ENCODE assay signal across 14 cellular contexts in the genomic region with DNA sequence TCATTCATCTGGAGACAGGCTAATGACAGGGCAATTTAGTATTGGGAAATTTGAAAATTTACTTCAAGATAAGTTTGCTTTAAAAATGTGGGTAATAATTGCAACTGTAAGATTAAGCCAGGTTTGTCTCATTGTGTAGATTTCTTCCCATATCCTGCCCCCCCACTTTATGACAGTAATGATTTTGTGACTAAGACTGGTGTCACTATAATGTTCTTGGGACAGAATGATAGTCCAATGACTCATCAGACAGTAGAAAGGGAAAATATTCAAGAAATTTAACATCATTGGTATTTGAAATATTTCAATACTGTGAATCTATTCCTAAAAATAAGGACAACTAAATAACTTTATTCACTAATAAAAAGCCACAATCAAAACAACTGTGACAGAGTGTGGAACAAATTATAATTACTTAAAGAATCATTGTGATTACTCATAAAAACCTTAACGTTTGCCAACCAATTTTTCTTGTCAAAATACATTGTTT. TPM values are rescaled to one million over a fixed set of nuclear protein-coding genes. Genes with fewer than 3 reads are reported as not detected.
DNase-seq lines count a peak whose midpoint lies in the region; ATAC-seq, FAIRE-seq and TF ChIP-seq lines count a peak whose summit lies in the region.
"Had no signal": no experiment of that assay in that cellular context is flagged by ENCODE, and none has a peak within 500 bp of the region (broad histone marks: within the 10 kb centered on the region; RNA-seq: fewer than 3 reads in every experiment).

No MANE protein-coding gene starts in this region.

- peak overlapping the region; percentile 16; the same call in 1 of the 2 replicates for H3K4me2 ChIP-seq in IMR-90 (ENCODE audit: low read depth, low read length)

- DNase-seq in D721Med (ENCODE audit: insufficient read length, low spot score) (no peak), IMR-90 (peak; percentile 75), bronchial epithelial cell (ENCODE audit: low read depth) (peak; percentile 79), myocyte (ENCODE audit: low read depth) (peak; percentile 13), inferior parietal cortex (ENCODE audit: extremely low spot score) (no peak), frontal cortex (ENCODE audit: low spot score in 2 of 2) (no peak), NCI-H146 treated with DMSO at 0.1 percent for 48 hours (lab: John Stamatoyannopoulos, UW; ENCODE audit: unreplicated experiment) (no peak), psoas muscle (no peak)
- DNase-seq: DND-41; left cardiac atrium; NCI-H1417 treated with DMSO at 0.1 percent for 48 hours; stimulated activated naive CD4-positive, alpha-beta T cell treated with Interleukin-2 at 50 U/mL for 16 hours; T-helper 9 cell had no signal

- H3K23ac ChIP-seq in IMR-90 (ENCODE audit: low read depth, low read length) = no peak overlapping the region

- H3K9ac ChIP-seq in IMR-90 (ENCODE audit: low read depth, low read length) = no peak overlapping the region

- H4K8ac ChIP-seq in IMR-90 (ENCODE audit: low read depth in 2 of 2, low read length in 2 of 2) = peak overlapping the region in 1 of 2 experiments; percentile 61; a peak in 2 of 4 replicates

- TF ChIP-seq CTCF in D721Med (IDR thresholded peaks at IDR 0.05; ENCODE audit: insufficient read depth, missing control alignments) (no peak), IMR-90 (conservative IDR thresholded peaks at IDR 0.05; ENCODE audit: low read depth, low read length) (no peak), bronchial epithelial cell (IDR thresholded peaks at IDR 0.05; ENCODE audit: insufficient read depth, low read length, severe bottlenecking) (no peak), psoas muscle (IDR thresholded peaks at IDR 0.05) (no peak)

- H2BK15ac ChIP-seq in IMR-90 (ENCODE audit: low read depth, low read length) = no peak overlapping the region

- no peak overlapping the region for H2AK9ac ChIP-seq in IMR-90 (replicated peaks; ENCODE audit: low read depth, low read length, poor library complexity)

- H3K36me3 ChIP-seq in IMR-90 (ENCODE audit: control insufficient read depth, insufficient read depth, low read length) (no peaks in the 10 kb centered on the region), bronchial epithelial cell (ENCODE audit: control insufficient read depth, insufficient read depth, low read length) (no peaks in the 10 kb centered on the region), psoas muscle (ENCODE audit: insufficient read depth in 1 of 2, low read depth in 1 of 2) (no peaks in the 10 kb centered on the region)

- peak overlapping the region; percentile 78 for H2BK120ac ChIP-seq in IMR-90 (ENCODE audit: low read depth, low read length)

- H3K4me1 ChIP-seq in IMR-90 (ENCODE audit: control insufficient read depth, insufficient read depth, low read length) (peaks cover 6% of the 10 kb centered on the region), psoas muscle (no peaks in the 10 kb centered on the region)

- no peak overlapping the region for H2AFZ ChIP-seq in IMR-90 (replicated peaks; ENCODE audit: low read length, poor library complexity)

- peak overlapping the region; percentile 18; the same call in 1 of the 2 replicates for H3K18ac ChIP-seq in IMR-90 (ENCODE audit: low read depth, low read length)

- no peaks in the 10 kb centered on the region for H3K27me3 ChIP-seq in IMR-90 (ENCODE audit: control insufficient read depth, insufficient read depth, low read length)
- H3K27me3 ChIP-seq in bronchial epithelial cell (ENCODE audit: control insufficient read depth, insufficient read depth, low read length) = no peaks in the 10 kb centered on the region
- H3K27me3 ChIP-seq in psoas muscle (ENCODE audit: insufficient read depth in 3 of 3, low read length in 2 of 3) = no peaks in the 10 kb centered on the region

- no peaks in the 10 kb centered on the region for H4K20me1 ChIP-seq in IMR-90 (ENCODE audit: insufficient read depth, low read length)

- H3K14ac ChIP-seq in IMR-90 (replicated peaks; ENCODE audit: low read depth, low read length) = no peak overlapping the region; the same call in 1 of the 2 replicates

- POLR2A ChIA-PET in IMR-90 (lab: Charles Lee; ENCODE audit: unreplicated experiment) = no interaction called here

- H4K5ac ChIP-seq in IMR-90 (ENCODE audit: low read depth, low read length) = no peak overlapping the region

- H3K56ac ChIP-seq in IMR-90 (ENCODE audit: extremely low read depth, insufficient read depth, low read length) = peak overlapping the region; percentile 52; the same call in 1 of the 2 replicates

- H3K4ac ChIP-seq in IMR-90 (ENCODE audit: low read depth, low read length) = no peak overlapping the region; the same call in 1 of the 2 replicates

- TF ChIP-seq POLR2A in IMR-90 (IDR thresholded peaks at IDR 0.05; ENCODE audit: low read depth, low read length) = no peak

- dilution Hi-C loops in IMR-90 (cut with HindIII; ENCODE audit: low sequenced_read_pairs, unreplicated experiment) = no loop called here

- no TSS peak for BruUV-seq in IMR-90 (replicated peaks; lab: Mats Ljungman, UMichigan)

- H2BK20ac ChIP-seq in IMR-90 (ENCODE audit: low read depth, low read length) = peak overlapping the region; percentile 81

- peak overlapping the region; percentile 90 for H2BK5ac ChIP-seq in IMR-90 (ENCODE audit: low read depth, low read length, poor library complexity, severe bottlenecking)

- FAIRE-seq in D721Med (lab: Jason Lieb, UNC) = peak; percentile 16
- no peak for FAIRE-seq in bronchial epithelial cell (lab: Jason Lieb, UNC)
- FAIRE-seq in frontal cortex (lab: Jason Lieb, UNC) = no peak

- peak overlapping the region; percentile 61; the same call in 1 of the 2 replicates for H4K91ac ChIP-seq in IMR-90 (ENCODE audit: insufficient read depth, low read depth, low read length)

- H3K9me3 ChIP-seq in IMR-90 (ENCODE audit: control insufficient read depth, insufficient read depth, low read length) (no peaks in the 10 kb centered on the region), psoas muscle (no peaks in the 10 kb centered on the region)

- no peak overlapping the region for H3K27ac ChIP-seq in IMR-90 (ENCODE audit: insufficient read depth, low read length)
- no peak overlapping the region for H3K27ac ChIP-seq in psoas muscle

- intact Hi-C loops in IMR-90 (cut with micrococcal nuclease) = loop anchor here (5.0 to 10.0 kb wide), 2 partner anchors 126 to 1458 kb away; partner anchors contain the start of gene RGS7
- intact Hi-C loops in psoas muscle (cut with DNase I) = no loop called here

- H2AK5ac ChIP-seq in IMR-90 (ENCODE audit: low read depth, low read length) = no peak overlapping the region

- no peaks in the 10 kb centered on the region for H3K79me1 ChIP-seq in IMR-90 (ENCODE audit: low read depth in 1 of 2, low read length in 2 of 2)

- ATAC-seq in IMR-90 (ENCODE audit: low read depth) (peak; percentile 53), psoas muscle (no peak)

- CTCF ChIA-PET in IMR-90 (lab: Yijun Ruan, JAX) = no interaction called here

- no peak for TF ChIP-seq RAD21 in IMR-90 (IDR thresholded peaks at IDR 0.05; ENCODE audit: low read length)

- H3K9me1 ChIP-seq in IMR-90 (ENCODE audit: insufficient read depth, low read length) = no peaks in the 10 kb centered on the region; the same call in 1 of the 2 replicates

- in situ Hi-C loops in IMR-90 (cut with MboI; ENCODE audit: low sequenced_read_pairs) = loop anchor here (25.0 kb wide), 1 partner anchor 1471 kb away; no protein-coding TSS in a partner anchor

- H3K4me3 ChIP-seq in IMR-90 (ENCODE audit: insufficient read depth, low read depth, low read length) (no peak overlapping the region), bronchial epithelial cell (ENCODE audit: low read depth, low read length) (no peak overlapping the region), psoas muscle (no peak overlapping the region)

- WGBS in IMR-90 (ENCODE audit: extremely low coverage in 2 of 2, insufficient read length in 1 of 2), 2 experiments = no CpG with 5 or more reads among the region's 1 CpG
- 22 to 27% (median 23%) methylated on average over 1 of the region's 1 CpG for whole genome bisulfite sequencing in psoas muscle, 3 donors

TF ChIP-seq in IMR-90, 13 proteins besides CTCF, POLR2A, EP300 and RAD21:
- TF ChIP-seq MXI1 (IDR thresholded peaks at IDR 0.05; ENCODE audit: borderline replicate concordance, low read depth, low read length) (no peak), FOS (IDR thresholded peaks at IDR 0.05; ENCODE audit: low read depth, low read length) (peak; percentile 69)

RNA-seq across cellular contexts. Expression of gene FH, which starts 36.7 kb away (rescaled TPM):
- total RNA-seq in IMR-90 (2012; rRNA removed) (78.7 and 101 TPM in 2 replicates), bronchial epithelial cell (33.7 and 41.1 TPM in 2 replicates), myocyte (67.0 and 94.9 TPM in 2 replicates), frontal cortex (53.0 TPM), psoas muscle (100 to 1,000 TPM; 111 to 164 (median 140) TPM)
- polyA plus RNA-seq in IMR-90 (2012; rRNA removed) (69.3 and 75.5 TPM in 2 replicates), psoas muscle (100 to 1,000 TPM; 105 to 124 (median 105) TPM)
- 26.7 and 29.8 TPM in 2 replicates for polyA plus RNA-seq in IMR-90 (2012; cell fraction: cytosol; rRNA removed)
- 16.3 and 55.7 TPM in 2 replicates for polyA plus RNA-seq in IMR-90 (2012; cell fraction: nucleus; rRNA removed; ENCODE audit: low replicate concordance)
- polyA plus RNA-seq in myocyte (2012) = 46.8 TPM

RNA-seq across cellular contexts. Expression of gene KMO, which starts 49.4 kb away (rescaled TPM):
- not detected in 2 replicates for total RNA-seq in IMR-90 (2012; rRNA removed)
- polyA plus RNA-seq in IMR-90 (2012; rRNA removed) = not detected in 2 replicates
- not detected in 2 replicates for polyA plus RNA-seq in IMR-90 (2012; cell fraction: cytosol; rRNA removed)
- 0.01 TPM in 1 of 2 replicates, not detected in the other for polyA plus RNA-seq in IMR-90 (2012; cell fraction: nucleus; rRNA removed; ENCODE audit: low replicate concordance)
- total RNA-seq in bronchial epithelial cell = not detected in 2 replicates
- 0.10 and 0.27 TPM in 2 replicates for total RNA-seq in myocyte
- 0.42 TPM for polyA plus RNA-seq in myocyte (2012)
- total RNA-seq in frontal cortex = 0.82 TPM
- under 1 TPM in 2 of 4 donors, not detected in 2; 0.06 to 0.21 TPM for total RNA-seq in psoas muscle
- polyA plus RNA-seq in psoas muscle = under 1 TPM; 0.03 to 0.08 (median 0.04) TPM
- total RNA-seq: epithelial cell of proximal tubule had no signal

Comparison
In these comparisons a context has a peak if more than half of its experiments do, and no peak if none do; other contexts are left out.
1. DNase-seq: peak in IMR-90 (single experiment), bronchial epithelial cell (single experiment) and myocyte (single experiment); none in D721Med (single experiment), inferior parietal cortex (single experiment), frontal cortex (0 of 2), NCI-H146 treated with DMSO at 0.1 percent for 48 hours (single experiment) and psoas muscle (0 of 2).